Comparison of ENCODE assay signal across 7 cellular contexts in genomic region chrX:93346309-93346708, GRCh38.
"Had no signal": no experiment of that assay in that cellular context is flagged by ENCODE, and none has a peak within 500 bp of the region (broad histone marks: within the 10 kb centered on the region; RNA-seq: fewer than 3 reads in every experiment).

No MANE protein-coding gene starts in this region.

- H3K27me3 Mint-ChIP-seq: IgD-negative memory B cell had no signal

- H3K4me3 Mint-ChIP-seq: HFFc6, IgD-negative memory B cell had no signal

- H3K36me3 Mint-ChIP-seq: IgD-negative memory B cell had no signal

- H3K9me3 ChIP-seq: HAP-1 had no signal

- H3K27ac ChIP-seq: GM23248, HL-60 had no signal

- H3K4me3 ChIP-seq: GM23248, HAP-1 had no signal

- H3K27ac Mint-ChIP-seq: HFFc6, IgD-negative memory B cell had no signal

- H3K4me1 ChIP-seq: HAP-1 had no signal

- H3K36me3 ChIP-seq: HAP-1 had no signal

- DNase-seq: GM23248, GOT3, H7, HFFc6 had no signal

- H3K9ac ChIP-seq: GM23248 had no signal

- H3K4me1 Mint-ChIP-seq: IgD-negative memory B cell had no signal
